Comparison of ENCODE assay signal across 8 cellular contexts in the genomic region with DNA sequence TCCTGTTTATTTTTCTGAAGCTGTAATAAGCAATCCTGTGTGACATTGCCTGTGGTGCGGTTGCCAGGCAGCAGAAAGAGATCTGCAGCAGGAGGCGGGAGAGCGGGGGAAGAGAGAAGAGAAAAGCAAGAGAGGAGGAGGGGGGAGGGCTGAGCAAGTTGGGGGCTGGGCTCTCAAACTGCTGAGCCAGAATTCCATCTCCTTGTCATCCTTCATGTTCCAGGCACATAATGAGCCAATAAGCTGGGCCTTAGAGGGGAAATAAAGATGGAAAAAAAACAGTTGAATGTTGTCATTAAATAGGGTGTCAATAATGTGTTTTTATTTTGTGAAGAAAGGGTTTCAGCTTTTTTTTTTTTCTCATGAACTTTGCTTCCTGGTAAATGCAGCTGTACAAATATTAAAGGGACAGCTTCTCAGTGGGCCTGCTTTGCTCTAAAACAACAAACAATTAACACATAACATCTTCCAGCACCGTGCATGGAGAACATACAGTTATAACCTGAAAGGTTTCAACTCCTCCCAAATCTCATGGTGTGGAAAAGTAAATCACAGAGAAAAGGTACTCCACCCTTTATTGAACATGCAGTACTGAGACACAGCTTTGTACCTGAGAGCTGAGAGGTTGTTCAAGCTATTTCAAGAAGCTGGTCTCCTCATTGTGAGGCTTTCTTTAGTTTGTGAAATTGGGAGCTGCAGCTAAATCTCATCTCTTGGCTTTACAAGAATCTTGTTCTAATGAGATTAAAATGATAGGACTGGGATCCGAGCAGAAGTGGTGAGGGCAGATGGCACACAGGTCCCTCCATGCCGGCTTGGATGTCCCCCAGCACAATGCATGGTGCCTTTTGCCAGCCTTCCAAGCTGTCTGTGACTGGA.
DNase-seq lines count a peak whose midpoint lies in the region; ATAC-seq lines count a peak whose summit lies in the region.

No MANE protein-coding gene starts in this region.

- intact Hi-C loops in Right ventricle myocardium superior (cut with DNase I) = no loop called here
- intact Hi-C loops in aorta (cut with DNase I) = no loop called here

- H3K4me3 ChIP-seq in aorta (ENCODE audit: low read length in 2 of 2) = no peak overlapping the region

- no peak overlapping the region for H3K27ac ChIP-seq in aorta (ENCODE audit: low read depth in 1 of 2, low read length in 2 of 2)

- no peaks in the 10 kb centered on the region for H3K4me1 ChIP-seq in aorta (ENCODE audit: control insufficient read depth in 1 of 2, insufficient read depth in 2 of 2, low read length in 2 of 2)

- H3K36me3 ChIP-seq in aorta (ENCODE audit: control insufficient read depth in 1 of 2, insufficient read depth in 2 of 2, low read length in 1 of 2) = no peaks in the 10 kb centered on the region

- ATAC-seq in Right ventricle myocardium superior (ENCODE audit: poor library complexity) = peak; percentile 97
- ATAC-seq in aorta (ENCODE audit: low FRiP score) = peak; percentile 66
- ATAC-seq in GM21576 (IDR thresholded peaks at IDR 0.05; ENCODE audit: unreplicated experiment) = no peak
- ATAC-seq in GM21526 (IDR thresholded peaks at IDR 0.05; ENCODE audit: low FRiP score, unreplicated experiment) = no peak

- no peaks in the 10 kb centered on the region for H3K9me3 ChIP-seq in aorta (ENCODE audit: control insufficient read depth, low read length)

- DNase-seq in DMS53 treated with DMSO at 0.1 percent for 48 hours (lab: John Stamatoyannopoulos, UW; ENCODE audit: unreplicated experiment) (peak; percentile 91), NCI-H2196 (lab: John Stamatoyannopoulos, UW; ENCODE audit: unreplicated experiment) (peak; percentile 94), Right ventricle myocardium superior (peak; percentile 88), occipital lobe (lab: John Stamatoyannopoulos, UW) (peak; percentile 77), aorta (peak; percentile 79 to 84)
- peak; percentile 13 for DNase-seq in activated naive CD4-positive, alpha-beta T cell treated with Interleukin-2 at 50 U/mL for 16 hours

- no peaks in the 10 kb centered on the region for H3K27me3 ChIP-seq in aorta (ENCODE audit: control insufficient read depth in 1 of 2, insufficient read depth in 2 of 2, low read length in 1 of 2)

- WGBS in aorta, 2 donors = 23 to 28% methylated on average over 6 of the region's 6 CpGs

Comparison
In these comparisons a context has a peak if more than half of its experiments do, and no peak if none do; other contexts are left out.
1. DNase-seq: peak in every context shown above with its lines; median percentile 94 in NCI-H2196; 91 in DMS53 treated with DMSO at 0.1 percent for 48 hours; 88 in Right ventricle myocardium superior; 82 in aorta; 77 in occipital lobe; 13 in activated naive CD4-positive, alpha-beta T cell treated with Interleukin-2 at 50 U/mL for 16 hours.
2. ATAC-seq: peak in Right ventricle myocardium superior (single experiment) and aorta (single experiment); none in GM21576 (single experiment) and GM21526 (single experiment).